8 cellular contexts compared by ENCODE assay signal in genomic region chr15:41935566-41936020, GRCh38. TPM values are rescaled to one million over a fixed set of nuclear protein-coding genes. Genes with fewer than 3 reads are reported as not detected.
DNase-seq lines count a peak whose midpoint lies in the region; ATAC-seq, FAIRE-seq and TF ChIP-seq lines count a peak whose summit lies in the region.

No MANE protein-coding gene starts in this region.

- CTCF ChIA-PET in H1 (lab: Charles Lee; ENCODE audit: partially characterized antibody) = interaction anchor here (1.2 to 1.5 kb wide), 2 partner anchors 16 to 20 kb away, joined by 3 to 5 read pairs; no protein-coding TSS in a partner anchor

- POLR2A ChIA-PET in H1 (lab: Charles Lee; ENCODE audit: partially characterized antibody) = interaction anchor here (1.1 kb wide), 1 partner anchor 13 kb away, joined by 3 read pairs; no protein-coding TSS in a partner anchor

- no peaks in the 10 kb centered on the region for H3K9me3 ChIP-seq in OCI-LY1 (ENCODE audit: low read length)
- H3K9me3 ChIP-seq in H1 (ENCODE audit: insufficient read depth in 2 of 2, low read depth in 1 of 2, low read length in 1 of 2) = no peaks in the 10 kb centered on the region
- no peaks in the 10 kb centered on the region for H3K9me3 ChIP-seq in adrenal gland (replicated peaks in 1 of 3)

- H3K9me2 ChIP-seq in OCI-LY1 (ENCODE audit: low read depth, low read length) = no peaks in the 10 kb centered on the region

- no peaks in the 10 kb centered on the region for H4K20me1 ChIP-seq in OCI-LY1 (ENCODE audit: insufficient read depth, low read length)
- peaks cover 0 to 6% of the 10 kb centered on the region in 2 experiments for H4K20me1 ChIP-seq in H1 (replicated peaks in 1 of 2; ENCODE audit: control insufficient read depth in 1 of 2, insufficient read depth in 2 of 2, low read length in 2 of 2)

- H3K14ac ChIP-seq in H1 (ENCODE audit: insufficient read length) = no peak overlapping the region

- H3K4me3 ChIP-seq in OCI-LY1 (ENCODE audit: low read depth, low read length, poor library complexity, severe bottlenecking) = no peak overlapping the region
- H3K4me3 ChIP-seq in H1 (ENCODE audit: extremely low read depth in 1 of 4, insufficient read depth in 2 of 4, low read depth in 3 of 4, low read length in 4 of 4) = no peak overlapping the region
- H3K4me3 ChIP-seq in adrenal gland = no peak overlapping the region

- peaks cover 6% of the 10 kb centered on the region for H3K79me1 ChIP-seq in H1 (ENCODE audit: low read depth, low read length)

- no peak overlapping the region for H3K23ac ChIP-seq in H1 (ENCODE audit: insufficient read length)

- no peaks in the 10 kb centered on the region for H3K9me3 Mint-ChIP-seq in stimulated activated naive CD8-positive, alpha-beta T cell treated with anti-CD3 and anti-CD28 coated beads, Interleukin-15, Interleukin-2, amounts not matched to agents 100 ng/mL and 50 ng/mL, for 24 hours

- H2AK5ac ChIP-seq in H1 (ENCODE audit: low read depth, low read length) = no peak overlapping the region

- H3K36me3 ChIP-seq in OCI-LY1 (ENCODE audit: insufficient read depth, low read length) = no peaks in the 10 kb centered on the region
- H3K36me3 ChIP-seq in H1 (ENCODE audit: control insufficient read depth in 2 of 4, insufficient read depth in 4 of 4, low read length in 3 of 4) = peaks cover 0 to 7% (median 4%) of the 10 kb centered on the region in 4 experiments; a peak in 6 of 8 replicates
- peaks cover 0 to 4% of the 10 kb centered on the region in 2 donors for H3K36me3 ChIP-seq in adrenal gland (replicated peaks in 1 of 2)

- FAIRE-seq in H1 (lab: Jason Lieb, UNC) = no peak

- TF ChIP-seq EP300 in H1 (IDR thresholded peaks at IDR 0.05; ENCODE audit: borderline replicate concordance in 1 of 2, low read depth in 2 of 2, low read length in 2 of 2) = no peak

- H4K91ac ChIP-seq in H1 (replicated peaks; ENCODE audit: insufficient read length, low read length) = no peak overlapping the region

- H3K4ac ChIP-seq in H1 (replicated peaks; ENCODE audit: insufficient read length, low read depth, low read length) = no peak overlapping the region

- H3K23me2 ChIP-seq in H1 (ENCODE audit: low read depth, low read length) = no peaks in the 10 kb centered on the region

- H3K27ac ChIP-seq in OCI-LY1 (ENCODE audit: low read depth, low read length, poor library complexity, severe bottlenecking) (peak overlapping the region; percentile 49), H1 (ENCODE audit: low read depth, low read length) (no peak overlapping the region), adrenal gland (peak overlapping the region in 2 of 5 donors; percentile 44 to 79)

- H3K4me3 Mint-ChIP-seq in stimulated activated naive CD8-positive, alpha-beta T cell treated with anti-CD3 and anti-CD28 coated beads, Interleukin-15, Interleukin-2, amounts not matched to agents 100 ng/mL and 50 ng/mL, for 24 hours = peak overlapping the region; percentile 60

- H3K56ac ChIP-seq in H1 (replicated peaks; ENCODE audit: insufficient read length, low read depth, low read length) = no peak overlapping the region

- H2BK120ac ChIP-seq in H1 (replicated peaks; ENCODE audit: low read depth, low read length) = no peak overlapping the region

- peaks cover 43% of the 10 kb centered on the region for H3K4me1 ChIP-seq in OCI-LY1 (ENCODE audit: insufficient read depth, low read length, severe bottlenecking)
- H3K4me1 ChIP-seq in H1 (replicated peaks in 1 of 4; ENCODE audit: control insufficient read depth in 3 of 4, insufficient read depth in 4 of 4, low read length in 3 of 4) = peaks cover 4 to 9% (median 6%) of the 10 kb centered on the region in 4 experiments
- peaks cover 6 to 31% of the 10 kb centered on the region in 2 donors for H3K4me1 ChIP-seq in adrenal gland (replicated peaks in 1 of 2)

- H2BK20ac ChIP-seq in H1 (ENCODE audit: low read length) = no peak overlapping the region

- no peak overlapping the region for H2BK5ac ChIP-seq in H1 (ENCODE audit: low read depth, low read length)

- no peak overlapping the region for H2AFZ ChIP-seq in OCI-LY1 (ENCODE audit: low read length)
- no peak overlapping the region for H2AFZ ChIP-seq in H1 (ENCODE audit: low read length)

- no peak for ATAC-seq in GM21526 (IDR thresholded peaks at IDR 0.05; ENCODE audit: low FRiP score, unreplicated experiment)

- H3K4me2 ChIP-seq in OCI-LY1 (ENCODE audit: low read length) (no peak overlapping the region; the same call in 1 of the 2 replicates), H1 (ENCODE audit: insufficient read depth in 1 of 2, low read depth in 2 of 2, low read length in 2 of 2) (no peak overlapping the region)

- H3K18ac ChIP-seq in H1 (ENCODE audit: extremely low read depth, low read length) = no peak overlapping the region

- H3K27me3 ChIP-seq in OCI-LY1 (ENCODE audit: insufficient read depth, low read length) = no peaks in the 10 kb centered on the region
- H3K27me3 ChIP-seq in H1 (replicated peaks in 1 of 4; ENCODE audit: control insufficient read depth in 3 of 4, extremely low read depth in 1 of 4, insufficient read depth in 3 of 4, low read length in 3 of 4) = no peaks in the 10 kb centered on the region
- no peaks in the 10 kb centered on the region for H3K27me3 ChIP-seq in adrenal gland

- H2BK12ac ChIP-seq in H1 (ENCODE audit: low read depth, low read length) = peak overlapping the region; percentile 39; the same call in 1 of the 2 replicates

- H3K27ac Mint-ChIP-seq in stimulated activated naive CD8-positive, alpha-beta T cell treated with anti-CD3 and anti-CD28 coated beads, Interleukin-15, Interleukin-2, amounts not matched to agents 100 ng/mL and 50 ng/mL, for 24 hours = peak overlapping the region; percentile 96

- peak; percentile 59 for DNase-seq in activated CD4-positive, alpha-beta T cell treated with anti-CD3 and anti-CD28 coated beads for 48 hours
- no peak for DNase-seq in activated CD4-positive, alpha-beta T cell treated with anti-CD3 and anti-CD28 coated beads, Interleukin-2, amount 50 U/mL, for 1 hour
- DNase-seq in H1 (ENCODE audit: low read depth in 1 of 2, low spot score in 2 of 2) (no peak), DMS 273 treated with DMSO at 0.1 percent for 48 hours (lab: John Stamatoyannopoulos, UW) (no peak), adrenal gland (no peak)

- H3K9ac ChIP-seq in OCI-LY1 (ENCODE audit: low read length) (no peak overlapping the region), H1 (replicated peaks in 1 of 4; ENCODE audit: extremely low read depth in 1 of 4, low read depth in 3 of 4, low read length in 3 of 4) (no peak overlapping the region)

- no peak overlapping the region for H4K5ac ChIP-seq in H1 (ENCODE audit: insufficient read length, low read depth, low read length)

- H3K79me2 ChIP-seq in OCI-LY1 (ENCODE audit: insufficient read depth, low read length) (no peaks in the 10 kb centered on the region), H1 (ENCODE audit: control insufficient read depth in 1 of 2, insufficient read depth in 2 of 2, low read length in 2 of 2) (no peaks in the 10 kb centered on the region)

- intact Hi-C loops in adrenal gland (cut with DNase I) = no loop called here

- H3K4me1 Mint-ChIP-seq in stimulated activated naive CD8-positive, alpha-beta T cell treated with anti-CD3 and anti-CD28 coated beads, Interleukin-15, Interleukin-2, amounts not matched to agents 100 ng/mL and 50 ng/mL, for 24 hours (ENCODE audit: low read depth) = peaks cover 72% of the 10 kb centered on the region

- H4K8ac ChIP-seq in H1 (ENCODE audit: extremely low read depth, insufficient read depth, low read length) = no peak overlapping the region

- no peak for TF ChIP-seq CTCF in OCI-LY1 (IDR thresholded peaks at IDR 0.05; ENCODE audit: low read length)
- TF ChIP-seq CTCF in H1 (IDR thresholded peaks at IDR 0.05; ENCODE audit: control extremely low read depth in 1 of 3, insufficient read depth in 1 of 3, low read depth in 1 of 3, low read length in 3 of 3) = no peak
- TF ChIP-seq CTCF in adrenal gland (IDR thresholded peaks at IDR 0.05) = no peak

- no peak overlapping the region for H2BK15ac ChIP-seq in H1 (ENCODE audit: low read length)

- TF ChIP-seq POLR2A in H1 (IDR thresholded peaks at IDR 0.05; ENCODE audit: control extremely low read depth in 1 of 2, low read depth in 2 of 2, low read length in 2 of 2) (no peak), adrenal gland (IDR thresholded peaks at IDR 0.05) (no peak)

- WGBS in H1 (ENCODE audit: extremely low coverage in 1 of 2, insufficient coverage in 1 of 2, insufficient read length in 1 of 2, insufficient replicate concordance in 2 of 2, low coverage in 1 of 2, low lambda C conversion rate in 2 of 2, missing lambda C conversion rate in 1 of 2), 2 experiments = 73% methylated on average over 5 of the region's 5 CpGs; no CpG with 5 or more reads in 1 of the 2 experiments
- 74 to 96% (median 76%) methylated on average over 5 of the region's 5 CpGs for WGBS in adrenal gland, 4 donors

- H3K27me3 Mint-ChIP-seq in stimulated activated naive CD8-positive, alpha-beta T cell treated with anti-CD3 and anti-CD28 coated beads, Interleukin-15, Interleukin-2, amounts not matched to agents 100 ng/mL and 50 ng/mL, for 24 hours = no peaks in the 10 kb centered on the region

- no peaks in the 10 kb centered on the region for H3F3A ChIP-seq in OCI-LY1 (ENCODE audit: insufficient read depth, low read length)

- H3K36me3 Mint-ChIP-seq in stimulated activated naive CD8-positive, alpha-beta T cell treated with anti-CD3 and anti-CD28 coated beads, Interleukin-15, Interleukin-2, amounts not matched to agents 100 ng/mL and 50 ng/mL, for 24 hours (ENCODE audit: low read depth) = peaks cover 25% of the 10 kb centered on the region

- TF ChIP-seq RAD21 in H1 (IDR thresholded peaks at IDR 0.05 in 1 of 2, conservative IDR thresholded peaks at IDR 0.05 in 1 of 2; ENCODE audit: low read depth in 2 of 2, low read length in 2 of 2) = no peak

RNA-seq across cellular contexts. Expression of gene EHD4, which starts 36.8 kb away (rescaled TPM):
- 24.5 and 25.6 TPM in 2 replicates for total RNA-seq in H1 (2021; fragmentation: NEBNext Ultra II Directional; extraction: Animal tissue kit (Norgen Biotek cat#: 25700))
- polyA plus RNA-seq in H1 (2011; rRNA removed) = 17.5 and 19.8 TPM in 2 replicates
- polyA plus RNA-seq in H1 (2011; cell fraction: cytosol; rRNA removed) = 18.3 TPM
- polyA plus RNA-seq in H1 (2011; cell fraction: nucleus; rRNA removed) = 17.6 TPM
- polyA plus RNA-seq in H1 (2012, experiment 1 of 2) = 17.4 to 19.9 TPM (median 19.3 TPM) in 4 replicates
- polyA plus RNA-seq in H1 (2012, experiment 2 of 2) = 19.4 TPM
- polyA plus RNA-seq in H1 (2013, experiment 1 of 2) = 12.8 TPM
- polyA plus RNA-seq in H1 (2013, experiment 2 of 2) = 13.5 TPM
- polyA minus RNA-seq in H1 (2011; rRNA and poly(A)+ RNA removed) = 23.8 TPM in 2 replicates
- 16.7 TPM for polyA minus RNA-seq in H1 (2011; cell fraction: cytosol; rRNA and poly(A)+ RNA removed)
- polyA minus RNA-seq in H1 (2011; cell fraction: nucleus; rRNA and poly(A)+ RNA removed) = 25.9 TPM
- total RNA-seq in adrenal gland = 10 to 100 TPM in 7 of 8 donors, 1 to 10 TPM in 1; 8.0 to 17.0 (median 14.2) TPM
- polyA plus RNA-seq in adrenal gland = 1 to 10 TPM; 5.9 to 7.4 (median 6.2) TPM

RNA-seq across cellular contexts. Expression of gene SPTBN5, which starts 41.7 kb away (rescaled TPM):
- total RNA-seq in H1 (2021; fragmentation: NEBNext Ultra II Directional; extraction: Animal tissue kit (Norgen Biotek cat#: 25700)) = 0.84 and 1.1 TPM in 2 replicates
- polyA plus RNA-seq in H1 (2011; rRNA removed) (0.32 and 0.38 TPM in 2 replicates), adrenal gland (1 to 10 TPM in 2 of 3 donors, under 1 TPM in 1; 0.42 to 6.8 (median 2.8) TPM)
- polyA plus RNA-seq in H1 (2011; cell fraction: cytosol; rRNA removed) = 0.59 TPM
- polyA plus RNA-seq in H1 (2011; cell fraction: nucleus; rRNA removed) = 4.5 TPM
- polyA plus RNA-seq in H1 (2012, experiment 1 of 2) = 0.33 to 1.1 TPM (median 0.89 TPM) in 4 replicates
- 0.12 TPM for polyA plus RNA-seq in H1 (2012, experiment 2 of 2)
- polyA plus RNA-seq in H1 (2013, experiment 1 of 2) = 0.43 TPM
- polyA plus RNA-seq in H1 (2013, experiment 2 of 2) = 0.35 TPM
- polyA minus RNA-seq in H1 (2011; rRNA and poly(A)+ RNA removed) = 0.13 and 0.54 TPM in 2 replicates
- polyA minus RNA-seq in H1 (2011; cell fraction: cytosol; rRNA and poly(A)+ RNA removed) = not detected
- polyA minus RNA-seq in H1 (2011; cell fraction: nucleus; rRNA and poly(A)+ RNA removed) = 1.00 TPM
- total RNA-seq in adrenal gland = 1 to 10 TPM in 3 of 8 donors, under 1 TPM in 5; under 0.01 to 1.6 (median 0.49) TPM
